8 cellular contexts compared by ENCODE assay signal in the genomic region with DNA sequence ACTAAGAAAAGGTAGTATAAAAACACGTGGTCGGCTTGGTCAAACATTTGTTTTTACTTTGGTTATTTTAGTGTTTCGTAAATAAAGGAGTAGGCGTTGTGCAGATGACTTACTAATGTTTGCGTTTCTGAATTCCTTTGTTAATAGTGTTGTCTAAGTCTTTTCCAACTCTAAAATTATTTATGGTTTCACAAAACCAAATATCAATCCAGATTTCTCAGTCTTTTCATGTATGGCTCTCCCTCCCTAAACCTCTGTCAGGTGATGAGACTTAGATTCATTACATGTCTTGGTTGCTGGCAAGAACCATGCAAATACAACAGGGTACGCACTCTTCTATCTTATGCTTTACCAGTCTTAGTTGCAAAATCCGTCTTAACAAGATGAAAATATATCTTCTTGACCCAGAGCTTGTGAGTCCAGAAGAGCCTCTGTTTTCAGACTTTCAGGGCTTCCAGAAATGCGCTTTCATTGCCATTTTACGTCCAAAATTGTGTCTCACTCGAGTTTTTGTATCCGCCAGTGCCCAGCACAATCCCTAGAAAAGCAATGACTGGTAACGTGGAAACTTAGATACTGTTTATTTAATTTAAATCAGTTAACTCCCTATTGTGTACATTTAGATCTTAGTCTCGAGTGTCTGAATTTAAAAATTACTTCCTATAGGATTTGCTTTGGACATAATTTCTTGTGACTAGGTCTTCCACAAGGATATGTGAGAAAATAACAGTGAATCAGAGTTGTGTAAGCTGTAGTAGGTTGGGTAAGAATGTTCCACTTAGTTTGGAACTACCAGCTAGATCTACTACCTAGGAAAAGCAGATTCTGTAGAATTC. TPM values are rescaled to one million over a fixed set of nuclear protein-coding genes. Genes with fewer than 3 reads are reported as not detected.
DNase-seq lines count a peak whose midpoint lies in the region; ATAC-seq and TF ChIP-seq lines count a peak whose summit lies in the region.

No MANE protein-coding gene starts in this region.

- peaks cover 4% of the 10 kb centered on the region for H3K36me3 ChIP-seq in CD8-positive, alpha-beta T cell (ENCODE audit: insufficient read depth, low read length)
- peaks cover 6% of the 10 kb centered on the region for H3K36me3 ChIP-seq in smooth muscle cell (ENCODE audit: low read depth)

- no peaks in the 10 kb centered on the region for H3K27me3 ChIP-seq in CD8-positive, alpha-beta T cell (ENCODE audit: insufficient read depth, low read length)
- no peaks in the 10 kb centered on the region for H3K27me3 ChIP-seq in smooth muscle cell (ENCODE audit: low read depth)

- peaks cover 3% of the 10 kb centered on the region for H3F3A ChIP-seq in smooth muscle cell (ENCODE audit: low read depth)

- 21% methylated on average over 13 of the region's 13 CpGs for WGBS in smooth muscle cell (ENCODE audit: low lambda C conversion rate)

- peak overlapping the region; percentile 62 for H3K27ac ChIP-seq in CD8-positive, alpha-beta T cell (ENCODE audit: low read depth, low read length)
- peak overlapping the region; percentile 97 for H3K27ac ChIP-seq in smooth muscle cell (ENCODE audit: low read depth)

- peaks cover 27% of the 10 kb centered on the region for H3K4me1 Mint-ChIP-seq in CD8-positive, alpha-beta T cell (ENCODE audit: low read depth)
- H3K4me1 Mint-ChIP-seq in activated naive CD8-positive, alpha-beta T cell (ENCODE audit: low read depth) = peaks cover 36% of the 10 kb centered on the region
- H3K4me1 Mint-ChIP-seq in immature natural killer cell = peaks cover 22 to 29% of the 10 kb centered on the region in 2 donors

- CTCF ChIA-PET in CD8-positive, alpha-beta T cell (lab: Charles Lee) = no interaction called here

- peak overlapping the region; percentile 94 for H3K9ac ChIP-seq in smooth muscle cell (ENCODE audit: low read depth)

- intact Hi-C loops in CD8-positive, alpha-beta T cell (cut with DNase I, micrococcal nuclease) = loop anchor here in 1 of 2 experiments (5.0 to 10.0 kb wide), 2 partner anchors 289 to 1094 kb away; partner anchors contain the start of genes AREG and COX18

- peaks cover 2% of the 10 kb centered on the region for H4K20me1 ChIP-seq in smooth muscle cell (ENCODE audit: low read depth)

- peak overlapping the region; percentile 41 for H2AFZ ChIP-seq in smooth muscle cell (ENCODE audit: low read depth)

- peak overlapping the region; percentile 92 for H3K27ac Mint-ChIP-seq in CD8-positive, alpha-beta T cell
- peak overlapping the region; percentile 93 for H3K27ac Mint-ChIP-seq in activated naive CD8-positive, alpha-beta T cell
- peak overlapping the region; percentile 86 to 94 (median 90) for H3K27ac Mint-ChIP-seq in immature natural killer cell

- POLR2A ChIA-PET in CD8-positive, alpha-beta T cell (lab: Charles Lee) = no interaction called here

- DNase-seq in CD8-positive, alpha-beta T cell = no peak
- DNase-seq in HT1080 (ENCODE audit: low read depth) (peak; percentile 3), immature natural killer cell (no peak), smooth muscle cell (lab: John Stamatoyannopoulos, UW; ENCODE audit: unreplicated experiment) (no peak), UCSD-AML1 (lab: John Stamatoyannopoulos, UW; ENCODE audit: unreplicated experiment) (no peak)

- no peaks in the 10 kb centered on the region for H3K9me3 Mint-ChIP-seq in CD8-positive, alpha-beta T cell
- no peaks in the 10 kb centered on the region for H3K9me3 Mint-ChIP-seq in activated naive CD8-positive, alpha-beta T cell (ENCODE audit: low read depth)
- H3K9me3 Mint-ChIP-seq in immature natural killer cell = no peaks in the 10 kb centered on the region

- peaks cover 26% of the 10 kb centered on the region for H3K36me3 Mint-ChIP-seq in CD8-positive, alpha-beta T cell
- peaks cover 19% of the 10 kb centered on the region for H3K36me3 Mint-ChIP-seq in activated naive CD8-positive, alpha-beta T cell
- peaks cover 0 to 13% (median 10%) of the 10 kb centered on the region in 3 donors for H3K36me3 Mint-ChIP-seq in immature natural killer cell

- no peak for TF ChIP-seq CTCF in CD8-positive, alpha-beta T cell (IDR thresholded peaks at IDR 0.05)
- no peak for TF ChIP-seq CTCF in smooth muscle cell (IDR thresholded peaks at IDR 0.05; ENCODE audit: borderline replicate concordance, insufficient read depth, poor library complexity, severe bottlenecking)

- peak overlapping the region; percentile 58 for H3K4me3 ChIP-seq in CD8-positive, alpha-beta T cell (ENCODE audit: low read depth, low read length)
- H3K4me3 ChIP-seq in smooth muscle cell = peak overlapping the region; percentile 83

- peaks cover 28% of the 10 kb centered on the region for H3K79me2 ChIP-seq in smooth muscle cell (ENCODE audit: low read depth)

- H3K4me3 Mint-ChIP-seq in CD8-positive, alpha-beta T cell = peak overlapping the region; percentile 93
- peak overlapping the region; percentile 95 for H3K4me3 Mint-ChIP-seq in activated naive CD8-positive, alpha-beta T cell
- peak overlapping the region; percentile 89 to 95 (median 94) for H3K4me3 Mint-ChIP-seq in immature natural killer cell

- H3K4me2 ChIP-seq in smooth muscle cell = peak overlapping the region; percentile 90

- no peak for ATAC-seq in CD8-positive, alpha-beta T cell
- ATAC-seq in HG03565 (IDR thresholded peaks at IDR 0.05; ENCODE audit: unreplicated experiment) (no peak), GM18909 (IDR thresholded peaks at IDR 0.05; ENCODE audit: poor library complexity, unreplicated experiment) (no peak)

- peaks cover 19% of the 10 kb centered on the region for H3K4me1 ChIP-seq in CD8-positive, alpha-beta T cell (ENCODE audit: insufficient read depth, low read length)
- peaks cover 22% of the 10 kb centered on the region for H3K4me1 ChIP-seq in smooth muscle cell (ENCODE audit: low read depth)

- H3K9me3 ChIP-seq in CD8-positive, alpha-beta T cell (ENCODE audit: low read length) = no peaks in the 10 kb centered on the region
- no peaks in the 10 kb centered on the region for H3K9me3 ChIP-seq in smooth muscle cell (replicated peaks; ENCODE audit: low read depth)

- no peaks in the 10 kb centered on the region for H3K27me3 Mint-ChIP-seq in CD8-positive, alpha-beta T cell (ENCODE audit: low read depth)
- H3K27me3 Mint-ChIP-seq in activated naive CD8-positive, alpha-beta T cell = no peaks in the 10 kb centered on the region
- peaks cover 0 to 2% (median 0%) of the 10 kb centered on the region in 3 donors for H3K27me3 Mint-ChIP-seq in immature natural killer cell (ENCODE audit: low read depth in 3 of 3)

RNA-seq across cellular contexts. Expression of gene MTHFD2L, which starts 0.9 kb away (rescaled TPM):
- 10 to 100 TPM; 10.7 to 11.3 TPM for total RNA-seq in CD8-positive, alpha-beta T cell
- total RNA-seq in HT1080 (2014; rRNA removed; shearing (Covaris generic)) = 15.2 and 15.5 TPM in 2 replicates
- polyA plus RNA-seq in HT1080 (2015; cell fraction: cytosol; rRNA removed) = 8.3 and 10.0 TPM in 2 replicates
- 18.7 and 19.3 TPM in 2 replicates for polyA plus RNA-seq in HT1080 (2015; cell fraction: nucleus; rRNA removed)
- polyA plus RNA-seq in immature natural killer cell = 1 to 10 TPM; 4.5 to 5.7 (median 4.6) TPM
- 6.6 and 20.7 TPM in 2 replicates for total RNA-seq in smooth muscle cell
- 4.9 and 6.2 TPM in 2 replicates for polyA plus RNA-seq in smooth muscle cell

RNA-seq across cellular contexts. Expression of gene CXCL2, which starts 59.8 kb away (rescaled TPM):
- under 1 TPM in 1 of 2 experiments, not detected in 1; 0.68 TPM for total RNA-seq in CD8-positive, alpha-beta T cell
- not detected in 2 replicates for total RNA-seq in HT1080 (2014; rRNA removed; shearing (Covaris generic))
- polyA plus RNA-seq in HT1080 (2015; cell fraction: cytosol; rRNA removed) = not detected in 2 replicates
- 0.14 TPM in 1 of 2 replicates, not detected in the other for polyA plus RNA-seq in HT1080 (2015; cell fraction: nucleus; rRNA removed)
- polyA plus RNA-seq in immature natural killer cell = 1 to 10 TPM in 1 of 3 donors, not detected in 2; 1.3 TPM
- total RNA-seq in smooth muscle cell = 11.3 and 16.1 TPM in 2 replicates
- polyA plus RNA-seq in smooth muscle cell = 15.2 and 26.1 TPM in 2 replicates
